In genomic region chr21:29265690-29266479, GRCh38 we compare ENCODE assay signal across 10 cellular contexts. TPM values are rescaled to one million over a fixed set of nuclear protein-coding genes. Genes with fewer than 3 reads are reported as not detected.
DNase-seq lines count a peak whose midpoint lies in the region; ATAC-seq and TF ChIP-seq lines count a peak whose summit lies in the region.
"Had no signal": no experiment of that assay in that cellular context is flagged by ENCODE, and none has a peak within 500 bp of the region (broad histone marks: within the 10 kb centered on the region; RNA-seq: fewer than 3 reads in every experiment).

No MANE protein-coding gene starts in this region.

- H3K36me3 ChIP-seq in brain microvascular endothelial cell (replicated peaks) (no peaks in the 10 kb centered on the region), heart left ventricle (no peaks in the 10 kb centered on the region)

- POLR2A ChIA-PET in activated CD4-positive, alpha-beta T cell treated with anti-CD3 and anti-CD28 coated beads for 36 hours (lab: Charles Lee): no interaction called here

- H3K36me3 Mint-ChIP-seq in activated CD4-positive, alpha-beta T cell treated with anti-CD3 and anti-CD28 coated beads for 36 hours (ENCODE audit: low read depth): no peaks in the 10 kb centered on the region

- peak; percentile 93 for ATAC-seq in activated CD4-positive, alpha-beta T cell treated with anti-CD3 and anti-CD28 coated beads for 36 hours
- ATAC-seq in HG03342 (IDR thresholded peaks at IDR 0.05; ENCODE audit: unreplicated experiment): peak; percentile 49
- ATAC-seq in heart left ventricle: no peak
- ATAC-seq in HG03196 (IDR thresholded peaks at IDR 0.05; ENCODE audit: unreplicated experiment): no peak

- no peaks in the 10 kb centered on the region for H3K9me3 ChIP-seq in heart left ventricle

- no peaks in the 10 kb centered on the region for H3K27me3 Mint-ChIP-seq in activated CD4-positive, alpha-beta T cell treated with anti-CD3 and anti-CD28 coated beads for 36 hours

- DNase-seq in activated CD4-positive, alpha-beta T cell treated with anti-CD3 and anti-CD28 coated beads for 36 hours: peak; percentile 65
- DNase-seq in activated CD4-positive, alpha-beta T cell treated with anti-CD3 and anti-CD28 coated beads, Interleukin-2, amount 50 U/mL, for 1 hour: no peak
- peak; percentile 20 for DNase-seq in brain microvascular endothelial cell
- DNase-seq in stimulated activated CD8-positive, alpha-beta memory T cell treated with anti-CD3 and anti-CD28 coated beads, Interleukin-4, amount 100 ng/mL, for 48 hours: peak; percentile 31
- no peak for DNase-seq in heart left ventricle
- DNase-seq in GM10266 (ENCODE audit: extremely low spot score): no peak
- DNase-seq: NCI-H1105 treated with DMSO at 0.1 percent for 48 hours, nucleus accumbens had no signal

- peaks cover 0 to 3% (median 0%) of the 10 kb centered on the region in 12 donors for H3K4me1 ChIP-seq in heart left ventricle

- H3K27me3 ChIP-seq in brain microvascular endothelial cell (replicated peaks) (no peaks in the 10 kb centered on the region), heart left ventricle (no peaks in the 10 kb centered on the region)

- peaks cover 3% of the 10 kb centered on the region for H3K9me3 Mint-ChIP-seq in activated CD4-positive, alpha-beta T cell treated with anti-CD3 and anti-CD28 coated beads for 36 hours (ENCODE audit: low read depth)

- intact Hi-C loops in activated CD4-positive, alpha-beta T cell treated with anti-CD3 and anti-CD28 coated beads for 36 hours (cut with DNase I, micrococcal nuclease): no loop called here
- intact Hi-C loops in heart left ventricle (cut with DNase I): no loop called here

- H3K4me3 ChIP-seq in brain microvascular endothelial cell (ENCODE audit: low read depth, low read length) (no peak overlapping the region), heart left ventricle (no peak overlapping the region)

- peak overlapping the region; percentile 39 for H3K27ac Mint-ChIP-seq in activated CD4-positive, alpha-beta T cell treated with anti-CD3 and anti-CD28 coated beads for 36 hours

- in situ Hi-C loops in brain microvascular endothelial cell (cut with HindIII; ENCODE audit: low pct_ligation_motif_present, low sequenced_read_pairs): no loop called here

- 84 to 91% (median 88%) methylated on average over 6 of the region's 6 CpGs for WGBS in heart left ventricle, 4 donors

- CTCF ChIA-PET in activated CD4-positive, alpha-beta T cell treated with anti-CD3 and anti-CD28 coated beads for 36 hours (lab: Charles Lee): no interaction called here

- no peak overlapping the region for H3K27ac ChIP-seq in brain microvascular endothelial cell
- no peak overlapping the region for H3K27ac ChIP-seq in heart left ventricle

- TF ChIP-seq POLR2A in heart left ventricle (IDR thresholded peaks at IDR 0.05): no peak

- peaks cover 10% of the 10 kb centered on the region for H3K4me1 Mint-ChIP-seq in activated CD4-positive, alpha-beta T cell treated with anti-CD3 and anti-CD28 coated beads for 36 hours

- no peak for TF ChIP-seq CTCF in brain microvascular endothelial cell (IDR thresholded peaks at IDR 0.05; ENCODE audit: low read depth, low read length, missing control alignments)
- no peak for TF ChIP-seq CTCF in heart left ventricle (IDR thresholded peaks at IDR 0.05)
- TF ChIP-seq CTCF in GM10266 (IDR thresholded peaks at IDR 0.05; ENCODE audit: control insufficient read depth, insufficient read depth, low read depth, missing control alignments): no peak

- H3K4me3 Mint-ChIP-seq in activated CD4-positive, alpha-beta T cell treated with anti-CD3 and anti-CD28 coated beads for 36 hours: no peak overlapping the region

RNA-seq across cellular contexts. Expression of gene BACH1, which starts 32.8 kb away (rescaled TPM):
- 10 to 100 TPM; 24.1 to 27.0 TPM for total RNA-seq in activated CD4-positive, alpha-beta T cell treated with anti-CD3 and anti-CD28 coated beads for 36 hours
- total RNA-seq in heart left ventricle: 10 to 100 TPM; 16.7 to 83.4 (median 40.0) TPM
- 1 to 10 TPM; 5.3 to 7.3 TPM for polyA plus RNA-seq in heart left ventricle

Comparison
In these comparisons a context has a peak if more than half of its experiments do, and no peak if none do; other contexts are left out.
1. DNase-seq: peak in activated CD4-positive, alpha-beta T cell treated with anti-CD3 and anti-CD28 coated beads for 36 hours (single experiment), brain microvascular endothelial cell (single experiment) and stimulated activated CD8-positive, alpha-beta memory T cell treated with anti-CD3 and anti-CD28 coated beads, Interleukin-4, amount 100 ng/mL, for 48 hours (single experiment); none in activated CD4-positive, alpha-beta T cell treated with anti-CD3 and anti-CD28 coated beads, Interleukin-2, amount 50 U/mL, for 1 hour (single experiment), heart left ventricle (0 of 5) and GM10266 (single experiment).
2. ATAC-seq: peak in activated CD4-positive, alpha-beta T cell treated with anti-CD3 and anti-CD28 coated beads for 36 hours (single experiment) and HG03342 (single experiment); none in heart left ventricle (0 of 4) and HG03196 (single experiment).